In genomic region chr4:88591787-88592599, GRCh38 we compare ENCODE assay signal across 8 cellular contexts. TPM values are rescaled to one million over a fixed set of nuclear protein-coding genes. Genes with fewer than 3 reads are reported as not detected.
A peak's percentile ranks its signal among the peaks of the same experiment; 100 is the strongest.
DNase-seq lines count a peak whose midpoint lies in the region; ATAC-seq and TF ChIP-seq lines count a peak whose summit lies in the region.

Gene HERC3, plus strand, starts transcription at chr4:88592480. Its CDS starts 13,344 bp downstream, at chr4:88605824.

- H3K27ac Mint-ChIP-seq in T-helper 2 cell treated with Interferon-gamma antibody and Interleukin-4, amounts not matched to agents 5 μg/mL and 100 μg/mL, for 36 hours = peak within 1 kb of the TSS; percentile 83

- peak within 1 kb of the TSS; percentile 91 for H3K4me3 Mint-ChIP-seq in T-helper 2 cell treated with Interferon-gamma antibody and Interleukin-4, amounts not matched to agents 5 μg/mL and 100 μg/mL, for 36 hours

- H3K36me3 ChIP-seq in right atrium auricular region (peaks cover 5% of the 10 kb centered on the region), urinary bladder (ENCODE audit: insufficient read depth) (no peaks in the 10 kb centered on the region)

- H3K4me1 Mint-ChIP-seq in T-helper 2 cell treated with Interferon-gamma antibody and Interleukin-4, amounts not matched to agents 5 μg/mL and 100 μg/mL, for 36 hours (ENCODE audit: low read depth) = peaks cover 32% of the 10 kb centered on the region

- ATAC-seq in GM18498 (IDR thresholded peaks at IDR 0.05; ENCODE audit: unreplicated experiment) (peak; percentile 97), HG02884 (IDR thresholded peaks at IDR 0.05; ENCODE audit: unreplicated experiment) (peak; percentile 93)

- H3K9me3 ChIP-seq in right atrium auricular region = no peaks in the 10 kb centered on the region

- H3K36me3 Mint-ChIP-seq in T-helper 2 cell treated with Interferon-gamma antibody and Interleukin-4, amounts not matched to agents 5 μg/mL and 100 μg/mL, for 36 hours (ENCODE audit: low read depth) = peaks cover 21% of the 10 kb centered on the region

- H3K27me3 ChIP-seq in right atrium auricular region = no peaks in the 10 kb centered on the region

- under 1% methylated on average over 73 of the region's 73 CpGs for WGBS in urinary bladder

- H3K4me1 ChIP-seq in right atrium auricular region = peaks cover 0 to 34% of the 10 kb centered on the region in 2 donors
- H3K4me1 ChIP-seq in urinary bladder (ENCODE audit: insufficient read depth) = peaks cover 2% of the 10 kb centered on the region

- peak within 1 kb of the TSS; percentile 89 to 98 for H3K4me3 ChIP-seq in right atrium auricular region
- H3K4me3 ChIP-seq in urinary bladder (ENCODE audit: low read depth, low read length) = peak within 1 kb of the TSS; percentile 91

- TF ChIP-seq CTCF in right atrium auricular region (IDR thresholded peaks at IDR 0.05) = no peak

- DNase-seq in NCI-H146 treated with DMSO at 0.1 percent for 48 hours (lab: John Stamatoyannopoulos, UW; ENCODE audit: unreplicated experiment) (peak; percentile 24), anterior cingulate cortex (lab: John Stamatoyannopoulos, UW) (peak; percentile 33 to 95 (median 89)), right atrium auricular region (ENCODE audit: low spot score) (peak; percentile 91), pulmonary artery endothelial cell (ENCODE audit: low read depth, low spot score) (peak; percentile 57)
- peak; percentile 90 for DNase-seq in T-helper 2 cell treated with Interferon-gamma antibody and Interleukin-4, amounts not matched to agents 5 μg/mL and 100 μg/mL, for 36 hours (ENCODE audit: low spot score)

- H3K9me3 Mint-ChIP-seq in T-helper 2 cell treated with Interferon-gamma antibody and Interleukin-4, amounts not matched to agents 5 μg/mL and 100 μg/mL, for 36 hours = no peaks in the 10 kb centered on the region

- H3K27me3 Mint-ChIP-seq in T-helper 2 cell treated with Interferon-gamma antibody and Interleukin-4, amounts not matched to agents 5 μg/mL and 100 μg/mL, for 36 hours (ENCODE audit: low read depth) = peaks cover 20% of the 10 kb centered on the region

- peak within 1 kb of the TSS; percentile 96 to 97 for H3K27ac ChIP-seq in right atrium auricular region
- H3K27ac ChIP-seq in urinary bladder (ENCODE audit: low read depth) = peak within 1 kb of the TSS; percentile 90

RNA-seq across cellular contexts. Expression of gene HERC3, which starts in this region (rescaled TPM):
- 10 to 100 TPM; 27.4 to 36.2 TPM for total RNA-seq in right atrium auricular region
- 17.4 and 17.6 TPM in 2 replicates for total RNA-seq in pulmonary artery endothelial cell
- 30.8 TPM for total RNA-seq in urinary bladder
- 18.1 TPM for polyA plus RNA-seq in urinary bladder

Comparison
In these comparisons a context has a peak if more than half of its experiments do, and no peak if none do; other contexts are left out.
1. Peak in every context shown above with its lines: DNase-seq, ATAC-seq, H3K4me3 ChIP-seq and H3K27ac ChIP-seq.
2. DNase-seq: peak in every context shown above with its lines; median percentile 91 in right atrium auricular region; 90 in T-helper 2 cell treated with Interferon-gamma antibody and Interleukin-4, amounts not matched to agents 5 μg/mL and 100 μg/mL, for 36 hours; 89 in anterior cingulate cortex; 57 in pulmonary artery endothelial cell; 24 in NCI-H146 treated with DMSO at 0.1 percent for 48 hours.